Comparison of ENCODE assay signal across 13 cellular contexts in genomic region chr3:30538787-30539186, GRCh38.
A peak's percentile ranks its signal among the peaks of the same experiment; 100 is the strongest.
DNase-seq lines count a peak whose midpoint lies in the region; TF ChIP-seq lines count a peak whose summit lies in the region.
"Had no signal": no experiment of that assay in that cellular context is flagged by ENCODE, and none has a peak within 500 bp of the region (broad histone marks: within the 10 kb centered on the region; RNA-seq: fewer than 3 reads in every experiment).

No MANE protein-coding gene starts in this region.

- H3K4me2 ChIP-seq in mesenchymal stem cell (ENCODE audit: low read length, poor library complexity, severe bottlenecking) = no peak overlapping the region

- H3K4me1 ChIP-seq in breast epithelium (peaks cover 0 to 12% of the 10 kb centered on the region in 2 donors), mesenchymal stem cell (ENCODE audit: control insufficient read depth, insufficient read depth, low read depth, low read length) (no peaks in the 10 kb centered on the region)
- no peaks in the 10 kb centered on the region for H3K4me1 ChIP-seq in CD4-positive, alpha-beta memory T cell (ENCODE audit: insufficient read depth, low read length)

- H3K4ac ChIP-seq in mesenchymal stem cell (ENCODE audit: low read depth in 1 of 2, low read length in 2 of 2) = no peak overlapping the region

- no peaks in the 10 kb centered on the region for H3K36me3 ChIP-seq in breast epithelium
- no peaks in the 10 kb centered on the region for H3K36me3 ChIP-seq in mesenchymal stem cell (ENCODE audit: control insufficient read depth in 1 of 2, insufficient read depth in 2 of 2, low read depth in 1 of 2, low read length in 2 of 2)
- H3K36me3 ChIP-seq in CD4-positive, alpha-beta memory T cell (ENCODE audit: insufficient read depth, low read length) = no peaks in the 10 kb centered on the region
- H3K36me3 ChIP-seq: MG63 had no signal

- no peak overlapping the region for H4K8ac ChIP-seq in mesenchymal stem cell (ENCODE audit: low read length)

- no CpG with 5 or more reads among the region's 1 CpG for WGBS in mesenchymal stem cell

- H3K4me3 ChIP-seq in AG10803 (ENCODE audit: low read length) (no peak overlapping the region), breast epithelium (no peak overlapping the region), mesenchymal stem cell (ENCODE audit: insufficient read depth in 1 of 2, low read depth in 1 of 2, low read length in 2 of 2) (peak overlapping the region in 1 of 2 experiments; percentile 2)
- H3K4me3 ChIP-seq in CD4-positive, alpha-beta memory T cell (ENCODE audit: low read length in 2 of 2) = no peak overlapping the region
- H3K4me3 ChIP-seq: MG63 had no signal

- H3K9me3 Mint-ChIP-seq in CD4-positive, alpha-beta memory T cell = peaks cover 0 to 2% (median 0%) of the 10 kb centered on the region in 8 donors

- H3K18ac ChIP-seq in mesenchymal stem cell (ENCODE audit: low read depth in 1 of 2, low read length in 2 of 2) = no peak overlapping the region

- no peaks in the 10 kb centered on the region for H3K27me3 Mint-ChIP-seq in CD4-positive, alpha-beta memory T cell
- H3K27me3 Mint-ChIP-seq: naive thymus-derived CD8-positive, alpha-beta T cell had no signal

- H3K14ac ChIP-seq in mesenchymal stem cell (ENCODE audit: low read length in 2 of 2) = no peak overlapping the region

- H3K4me1 Mint-ChIP-seq in CD4-positive, alpha-beta memory T cell = peaks cover 0 to 4% (median 2%) of the 10 kb centered on the region in 4 donors

- H2BK120ac ChIP-seq in mesenchymal stem cell (ENCODE audit: low read depth, low read length) = no peak overlapping the region

- TF ChIP-seq POLR2A in breast epithelium (IDR thresholded peaks at IDR 0.05) = no peak

- no peaks in the 10 kb centered on the region for H3K79me1 ChIP-seq in mesenchymal stem cell (replicated peaks; ENCODE audit: low read length, poor library complexity, severe bottlenecking)

- peak overlapping the region; percentile 32 to 63 for H3K27ac ChIP-seq in breast epithelium
- peak overlapping the region; percentile 68 for H3K27ac ChIP-seq in mesenchymal stem cell (ENCODE audit: low read length, poor library complexity, severe bottlenecking)
- H3K27ac ChIP-seq in CD4-positive, alpha-beta memory T cell (ENCODE audit: low read depth, low read length) = no peak overlapping the region

- POLR2A ChIA-PET in CD4-positive, alpha-beta memory T cell (lab: Charles Lee; ENCODE audit: partially characterized antibody) = no interaction called here

- H2AFZ ChIP-seq in mesenchymal stem cell (ENCODE audit: low read depth, low read length) = no peak overlapping the region

- no peak overlapping the region for H3K27ac Mint-ChIP-seq in CD4-positive, alpha-beta memory T cell
- H3K27ac Mint-ChIP-seq: T-helper 1 cell treated with Interleukin-12 subunit alpha and Interleukin-12 subunit beta and Interleukin-4 antibody, amounts not matched to agents 30 μg/mL and 1 μg/mL, for 36 hours had no signal

- H2BK15ac ChIP-seq in mesenchymal stem cell (ENCODE audit: low read depth, poor library complexity, severe bottlenecking) = no peak overlapping the region

- peak; percentile 87 for DNase-seq in AG10803 (ENCODE audit: low read depth)
- peak; percentile 40 for DNase-seq in HT-29 (ENCODE audit: low spot score)
- DNase-seq in breast epithelium (ENCODE audit: low spot score in 2 of 2) = no peak
- DNase-seq in mesenchymal stem cell = peak; percentile 56
- DNase-seq in CD4-positive, alpha-beta memory T cell = no peak
- DNase-seq in middle frontal gyrus (ENCODE audit: extremely low spot score, low spot score) = no peak
- no peak for DNase-seq in SW480 (ENCODE audit: low spot score)
- DNase-seq in ureter (ENCODE audit: low spot score) = no peak
- DNase-seq: activated CD8-positive, alpha-beta memory T cell treated with anti-CD3 and anti-CD28 coated beads, Interleukin-2, amount 50 U/mL, for 4 hours; MG63; naive thymus-derived CD8-positive, alpha-beta T cell; NCI-H526 treated with DMSO at 0.1 percent for 48 hours had no signal

- H2AK5ac ChIP-seq in mesenchymal stem cell (ENCODE audit: low read length, severe bottlenecking) = no peak overlapping the region

- no peak for TF ChIP-seq CTCF in AG10803 (conservative IDR thresholded peaks at IDR 0.05; ENCODE audit: low read length)
- no peak for TF ChIP-seq CTCF in breast epithelium (IDR thresholded peaks at IDR 0.05)

- no peaks in the 10 kb centered on the region for H3K36me3 Mint-ChIP-seq in CD4-positive, alpha-beta memory T cell
- H3K36me3 Mint-ChIP-seq: naive thymus-derived CD8-positive, alpha-beta T cell had no signal

- H3K27me3 ChIP-seq in breast epithelium (no peaks in the 10 kb centered on the region), mesenchymal stem cell (ENCODE audit: control insufficient read depth in 1 of 2, insufficient read depth in 1 of 2, low read length in 2 of 2) (no peaks in the 10 kb centered on the region)
- H3K27me3 ChIP-seq in CD4-positive, alpha-beta memory T cell (ENCODE audit: insufficient read depth, low read length) = no peaks in the 10 kb centered on the region
- H3K27me3 ChIP-seq: MG63 had no signal

- CTCF ChIA-PET in CD4-positive, alpha-beta memory T cell (lab: Charles Lee; ENCODE audit: partially characterized antibody) = no interaction called here

- H3K4me3 Mint-ChIP-seq in CD4-positive, alpha-beta memory T cell = no peak overlapping the region
- H3K4me3 Mint-ChIP-seq: naive thymus-derived CD8-positive, alpha-beta T cell; T-helper 1 cell treated with Interleukin-12 subunit alpha and Interleukin-12 subunit beta and Interleukin-4 antibody, amounts not matched to agents 30 μg/mL and 1 μg/mL, for 36 hours had no signal

- peak overlapping the region; percentile 76 for H3K9ac ChIP-seq in mesenchymal stem cell (ENCODE audit: low read length)

- intact Hi-C loops in breast epithelium (cut with DNase I; ENCODE audit: low total_unique reads) = no loop called here
- intact Hi-C loops in CD4-positive, alpha-beta memory T cell (cut with micrococcal nuclease) = no loop called here

- H2BK12ac ChIP-seq in mesenchymal stem cell (ENCODE audit: low read length in 2 of 2) = no peak overlapping the region

- H4K91ac ChIP-seq in mesenchymal stem cell (ENCODE audit: low read length) = no peak overlapping the region

- H3K9me3 ChIP-seq in breast epithelium = no peaks in the 10 kb centered on the region
- H3K9me3 ChIP-seq in mesenchymal stem cell (ENCODE audit: control insufficient read depth, low read length) = no peaks in the 10 kb centered on the region
- no peaks in the 10 kb centered on the region for H3K9me3 ChIP-seq in CD4-positive, alpha-beta memory T cell (ENCODE audit: control insufficient read depth in 1 of 2, low read length in 2 of 2)
- H3K9me3 ChIP-seq: MG63 had no signal

- H3K23ac ChIP-seq in mesenchymal stem cell (ENCODE audit: low read length in 2 of 2) = no peak overlapping the region

- no peak overlapping the region for H2BK5ac ChIP-seq in mesenchymal stem cell (ENCODE audit: low read depth, low read length, poor library complexity, severe bottlenecking)

Comparison
In these comparisons a context has a peak if more than half of its experiments do, and no peak if none do; other contexts are left out.
1. DNase-seq: peak in AG10803 (single experiment), HT-29 (single experiment) and mesenchymal stem cell (single experiment); none in breast epithelium (0 of 2), CD4-positive, alpha-beta memory T cell (0 of 5), middle frontal gyrus (single experiment), SW480 (single experiment) and ureter (single experiment).